Comparison of ENCODE assay signal across 1 cellular context in genomic region chr10:80491251-80492102, GRCh38.
TF ChIP-seq lines count a peak whose summit lies in the region.

No MANE protein-coding gene starts in this region.

TF ChIP-seq in HepG2, 621 proteins besides CTCF, POLR2A, EP300 and RAD21 (continued from another document and continues in another):
- peak; percentile 83 for TF ChIP-seq FOXA3 (CRISPR knock-in tag; IDR thresholded peaks at IDR 0.05)
- no peak for TF ChIP-seq ZNF10 (CRISPR knock-in tag; IDR thresholded peaks at IDR 0.05; ENCODE audit: borderline replicate concordance, low read depth)
- TF ChIP-seq ATF5 (CRISPR knock-in tag; IDR thresholded peaks at IDR 0.05; ENCODE audit: low read depth), result no peak
- TF ChIP-seq ZNF747 (CRISPR knock-in tag; IDR thresholded peaks at IDR 0.05; ENCODE audit: borderline replicate concordance), result no peak
- peak; percentile 56 for TF ChIP-seq TCF7 (IDR thresholded peaks at IDR 0.05; ENCODE audit: low read depth)
- 0 out of 2 replicates have a peak, but pooled peaks have one; percentile 46 for TF ChIP-seq ETV6 (CRISPR knock-in tag; conservative IDR thresholded peaks at IDR 0.05)
- no peak for TF ChIP-seq FOXM1 (CRISPR knock-in tag; IDR thresholded peaks at IDR 0.05)
- TF ChIP-seq JUND (CRISPR knock-in tag; IDR thresholded peaks at IDR 0.05), result 0 out of 2 replicates have a peak, but pooled peaks have one; percentile 20
- no peak for TF ChIP-seq ZKSCAN1 (IDR thresholded peaks at IDR 0.05; ENCODE audit: low read length)
- peak; percentile 62; the same call in 1 of the 2 replicates for TF ChIP-seq MLX (CRISPR knock-in tag; IDR thresholded peaks at IDR 0.05)
- TF ChIP-seq HHEX (CRISPR knock-in tag; IDR thresholded peaks at IDR 0.05), result 0 out of 2 replicates have a peak, but pooled peaks have one; percentile 31
- TF ChIP-seq TAF1 (CRISPR knock-in tag; IDR thresholded peaks at IDR 0.05), result 0 out of 2 replicates have a peak, but pooled peaks have one; percentile 27
- TF ChIP-seq KAT7 (CRISPR knock-in tag; IDR thresholded peaks at IDR 0.05; ENCODE audit: borderline replicate concordance), result no peak
- TF ChIP-seq RFXAP (CRISPR knock-in tag; IDR thresholded peaks at IDR 0.05; ENCODE audit: borderline replicate concordance), result 0 out of 2 replicates have a peak, but pooled peaks have one; percentile 30
- no peak for TF ChIP-seq ZNF883 (CRISPR knock-in tag; IDR thresholded peaks at IDR 0.05; ENCODE audit: not compliant biosample characterization)
- no peak for TF ChIP-seq YY1 (IDR thresholded peaks at IDR 0.05; ENCODE audit: insufficient read depth, insufficient replicate concordance, low read depth, low read length)
- TF ChIP-seq TGIF2 (CRISPR knock-in tag; IDR thresholded peaks at IDR 0.05), result no peak
- no peak for TF ChIP-seq HOXA9 (CRISPR knock-in tag; IDR thresholded peaks at IDR 0.05; ENCODE audit: borderline replicate concordance)
- peak; percentile 85 for TF ChIP-seq ZNF652 (CRISPR knock-in tag; IDR thresholded peaks at IDR 0.05; ENCODE audit: borderline replicate concordance, low read depth)
- no peak for TF ChIP-seq ZNF775 (CRISPR knock-in tag; IDR thresholded peaks at IDR 0.05; ENCODE audit: borderline replicate concordance)
- TF ChIP-seq TBL1XR1 (IDR thresholded peaks at IDR 0.05; ENCODE audit: borderline replicate concordance, low read length, partially characterized antibody), result no peak
- TF ChIP-seq E2F1 (CRISPR knock-in tag; IDR thresholded peaks at IDR 0.05), result no peak
- peak; percentile 69; the same call in 1 of the 2 replicates for TF ChIP-seq FOXO1 (CRISPR knock-in tag; IDR thresholded peaks at IDR 0.05)
- TF ChIP-seq TOE1 (CRISPR knock-in tag; IDR thresholded peaks at IDR 0.05), result no peak
- TF ChIP-seq ZNF878 (CRISPR knock-in tag; IDR thresholded peaks at IDR 0.05), result no peak
- TF ChIP-seq RFX5 (IDR thresholded peaks at IDR 0.05; ENCODE audit: low read depth, low read length), result no peak
- TF ChIP-seq HNF4A (CRISPR knock-in tag; IDR thresholded peaks at IDR 0.05), result peak; percentile 73
- TF ChIP-seq ERF (CRISPR knock-in tag; IDR thresholded peaks at IDR 0.05), result peak; percentile 69; the same call in 1 of the 2 replicates
- TF ChIP-seq ZNF580 (CRISPR knock-in tag; IDR thresholded peaks at IDR 0.05; ENCODE audit: borderline replicate concordance, low read depth), result peak; percentile 61; the same call in 1 of the 2 replicates
- TF ChIP-seq SMC3 (IDR thresholded peaks at IDR 0.05; ENCODE audit: low read length), result no peak
- TF ChIP-seq TRIM24 (CRISPR knock-in tag; IDR thresholded peaks at IDR 0.05), result peak; percentile 62; the same call in 1 of the 2 replicates
- no peak for TF ChIP-seq GRHL1 (CRISPR knock-in tag; conservative IDR thresholded peaks at IDR 0.05)
- TF ChIP-seq CREM (IDR thresholded peaks at IDR 0.05), result peak; percentile 61; the same call in 1 of the 2 replicates
- no peak for TF ChIP-seq CREM (CRISPR knock-in tag; IDR thresholded peaks at IDR 0.05)
- peak; percentile 45; the same call in 1 of the 2 replicates for TF ChIP-seq NFIC (IDR thresholded peaks at IDR 0.05; ENCODE audit: low read length)
- TF ChIP-seq PRMT3 (CRISPR knock-in tag; IDR thresholded peaks at IDR 0.05; ENCODE audit: borderline replicate concordance, low read depth), result no peak
- peak; percentile 80; the same call in 1 of the 2 replicates for TF ChIP-seq ZNF12 (CRISPR knock-in tag; IDR thresholded peaks at IDR 0.05)
- 0 out of 2 replicates have a peak, but pooled peaks have one; percentile 35 for TF ChIP-seq TOPORS (CRISPR knock-in tag; IDR thresholded peaks at IDR 0.05)
- peak; percentile 68 for TF ChIP-seq THAP11 (CRISPR knock-in tag; IDR thresholded peaks at IDR 0.05)
- no peak for TF ChIP-seq PREB (CRISPR knock-in tag; IDR thresholded peaks at IDR 0.05)
- 0 out of 2 replicates have a peak, but pooled peaks have one; percentile 37 for TF ChIP-seq ZNF264 (CRISPR knock-in tag; IDR thresholded peaks at IDR 0.05)
- 0 out of 2 replicates have a peak, but pooled peaks have one; percentile 65 for TF ChIP-seq ARNTL (CRISPR knock-in tag; IDR thresholded peaks at IDR 0.05)
- TF ChIP-seq PHF20 (CRISPR knock-in tag; IDR thresholded peaks at IDR 0.05), result no peak
- TF ChIP-seq ZC3H13 (CRISPR knock-in tag; IDR thresholded peaks at IDR 0.05), result 0 out of 2 replicates have a peak, but pooled peaks have one; percentile 27
- TF ChIP-seq GABPB1 (CRISPR knock-in tag; IDR thresholded peaks at IDR 0.05), result peak; percentile 47; the same call in 1 of the 2 replicates
- no peak for TF ChIP-seq ZNF740 (CRISPR knock-in tag; IDR thresholded peaks at IDR 0.05)
- 0 out of 2 replicates have a peak, but pooled peaks have one; percentile 69 for TF ChIP-seq TIGD3 (CRISPR knock-in tag; IDR thresholded peaks at IDR 0.05; ENCODE audit: borderline replicate concordance)
- TF ChIP-seq ATF2 (CRISPR knock-in tag; IDR thresholded peaks at IDR 0.05), result 0 out of 2 replicates have a peak, but pooled peaks have one; percentile 27
- no peak for TF ChIP-seq ZFP91 (CRISPR knock-in tag; IDR thresholded peaks at IDR 0.05; ENCODE audit: borderline replicate concordance)
- TF ChIP-seq PAXIP1 (CRISPR knock-in tag; conservative IDR thresholded peaks at IDR 0.05), result peak; percentile 93
- peak; percentile 27; the same call in 1 of the 2 replicates for TF ChIP-seq SP5 (CRISPR knock-in tag; IDR thresholded peaks at IDR 0.05; ENCODE audit: borderline replicate concordance, low read depth)
- 0 out of 2 replicates have a peak, but pooled peaks have one; percentile 21 for TF ChIP-seq ZBTB34 (CRISPR knock-in tag; IDR thresholded peaks at IDR 0.05)
- peak; percentile 55; the same call in 1 of the 2 replicates for TF ChIP-seq ZNF614 (CRISPR knock-in tag; IDR thresholded peaks at IDR 0.05; ENCODE audit: borderline replicate concordance)
